Comparison of ENCODE assay signal across 2 cellular contexts in the genomic region with DNA sequence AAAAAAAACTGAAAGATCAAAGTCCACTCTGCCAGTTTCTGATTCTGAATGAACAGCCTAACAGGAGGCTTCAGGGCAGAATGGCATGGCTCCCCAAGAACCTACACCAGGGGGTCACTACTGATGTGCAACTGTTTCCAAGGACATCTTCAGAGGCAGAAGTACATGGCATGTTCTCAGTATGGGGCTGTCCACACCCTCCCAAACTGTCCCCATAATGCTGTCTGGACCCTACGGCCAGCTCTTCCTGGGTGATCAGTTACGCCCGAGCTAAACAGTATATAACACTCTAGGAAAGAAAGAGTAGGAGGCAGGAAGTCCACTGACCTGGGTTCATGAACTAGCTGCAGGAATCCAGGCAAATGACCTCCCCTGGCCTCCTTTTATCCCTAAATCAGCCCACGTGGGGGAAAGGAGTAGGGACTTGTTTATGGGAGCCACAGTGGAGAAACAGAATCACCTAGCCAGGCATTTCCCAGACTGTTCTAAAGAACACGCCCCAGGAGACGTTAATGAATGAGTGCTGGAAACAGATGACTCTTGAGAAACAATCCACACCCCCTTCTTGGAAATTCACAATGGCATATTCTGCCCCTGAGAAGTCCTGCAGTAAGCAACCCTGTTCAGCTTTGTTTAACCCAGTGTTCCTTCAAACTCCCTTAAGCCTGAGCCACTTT.
A peak's percentile ranks its signal among the peaks of the same experiment; 100 is the strongest.
TF ChIP-seq lines count a peak whose summit lies in the region.

No MANE protein-coding gene starts in this region.

TF ChIP-seq in GM12878, 131 proteins besides CTCF, POLR2A, EP300 and RAD21:
- peak; percentile 33; the same call in 1 of the 2 replicates for TF ChIP-seq ZNF384 (IDR thresholded peaks at IDR 0.05; ENCODE audit: borderline replicate concordance, low read depth, low read length)
- TF ChIP-seq, protein P1, sequence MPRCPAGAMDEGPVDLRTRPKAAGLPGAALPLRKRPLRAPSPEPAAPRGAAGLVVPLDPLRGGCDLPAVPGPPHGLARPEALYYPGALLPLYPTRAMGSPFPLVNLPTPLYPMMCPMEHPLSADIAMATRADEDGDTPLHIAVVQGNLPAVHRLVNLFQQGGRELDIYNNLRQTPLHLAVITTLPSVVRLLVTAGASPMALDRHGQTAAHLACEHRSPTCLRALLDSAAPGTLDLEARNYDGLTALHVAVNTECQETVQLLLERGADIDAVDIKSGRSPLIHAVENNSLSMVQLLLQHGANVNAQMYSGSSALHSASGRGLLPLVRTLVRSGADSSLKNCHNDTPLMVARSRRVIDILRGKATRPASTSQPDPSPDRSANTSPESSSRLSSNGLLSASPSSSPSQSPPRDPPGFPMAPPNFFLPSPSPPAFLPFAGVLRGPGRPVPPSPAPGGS (IDR thresholded peaks at IDR 0.05; ENCODE audit: borderline replicate concordance, insufficient read depth, low read depth, low read length, poor library complexity, severe bottlenecking) = no peak
- peak; percentile 57; the same call in 1 of the 2 replicates for TF ChIP-seq RFX5 (IDR thresholded peaks at IDR 0.05; ENCODE audit: low read depth, low read length)

TF ChIP-seq in HepG2, 621 proteins besides CTCF, POLR2A, EP300 and RAD21 (continues in another document):
- TF ChIP-seq SMAD9 (CRISPR knock-in tag; IDR thresholded peaks at IDR 0.05) (no peak), FOXJ3 (CRISPR knock-in tag; IDR thresholded peaks at IDR 0.05; ENCODE audit: borderline replicate concordance) (0 out of 2 replicates have a peak, but pooled peaks have one; percentile 26), ZNF569 (CRISPR knock-in tag; IDR thresholded peaks at IDR 0.05; ENCODE audit: borderline replicate concordance) (peak; percentile 63; the same call in 1 of the 2 replicates), MEIS2 (CRISPR knock-in tag; IDR thresholded peaks at IDR 0.05) (no peak), NR2F6 (IDR thresholded peaks at IDR 0.05) (peak; percentile 62; the same call in 1 of the 2 replicates), NR2F6 (CRISPR knock-in tag; IDR thresholded peaks at IDR 0.05) (peak; percentile 84), ZNF552 (CRISPR knock-in tag; IDR thresholded peaks at IDR 0.05; ENCODE audit: borderline replicate concordance) (no peak), ARHGAP35 (CRISPR knock-in tag; IDR thresholded peaks at IDR 0.05; ENCODE audit: borderline replicate concordance) (no peak), STAG1 (CRISPR knock-in tag; IDR thresholded peaks at IDR 0.05) (0 out of 2 replicates have a peak, but pooled peaks have one; percentile 11), ELF3 (CRISPR knock-in tag; IDR thresholded peaks at IDR 0.05) (peak; percentile 65), RFXANK (CRISPR knock-in tag; IDR thresholded peaks at IDR 0.05) (0 out of 2 replicates have a peak, but pooled peaks have one; percentile 17), HNF4A (CRISPR knock-in tag; IDR thresholded peaks at IDR 0.05) (peak; percentile 85), ZNF501 (CRISPR knock-in tag; IDR thresholded peaks at IDR 0.05) (peak; percentile 59; the same call in 1 of the 2 replicates), CC2D1A (CRISPR knock-in tag; IDR thresholded peaks at IDR 0.05) (no peak), ZNF264 (CRISPR knock-in tag; IDR thresholded peaks at IDR 0.05) (0 out of 2 replicates have a peak, but pooled peaks have one; percentile 61), ASH2L (IDR thresholded peaks at IDR 0.05; ENCODE audit: insufficient read length, low read depth, low read length) (peak; percentile 65), GLI4 (CRISPR knock-in tag; IDR thresholded peaks at IDR 0.05; ENCODE audit: borderline replicate concordance) (peak; percentile 72; the same call in 1 of the 2 replicates), PHB2 (IDR thresholded peaks at IDR 0.05; ENCODE audit: partially characterized antibody) (no peak), GABPA (IDR thresholded peaks at IDR 0.05; ENCODE audit: low read depth, low read length) (no peak), GABPA (CRISPR knock-in tag; IDR thresholded peaks at IDR 0.05; ENCODE audit: low read depth) (0 out of 2 replicates have a peak, but pooled peaks have one; percentile 10), CREB1 (IDR thresholded peaks at IDR 0.05) (no peak), CREB1 (CRISPR knock-in tag; IDR thresholded peaks at IDR 0.05) (0 out of 2 replicates have a peak, but pooled peaks have one; percentile 38)
- TF ChIP-seq, protein P2, sequence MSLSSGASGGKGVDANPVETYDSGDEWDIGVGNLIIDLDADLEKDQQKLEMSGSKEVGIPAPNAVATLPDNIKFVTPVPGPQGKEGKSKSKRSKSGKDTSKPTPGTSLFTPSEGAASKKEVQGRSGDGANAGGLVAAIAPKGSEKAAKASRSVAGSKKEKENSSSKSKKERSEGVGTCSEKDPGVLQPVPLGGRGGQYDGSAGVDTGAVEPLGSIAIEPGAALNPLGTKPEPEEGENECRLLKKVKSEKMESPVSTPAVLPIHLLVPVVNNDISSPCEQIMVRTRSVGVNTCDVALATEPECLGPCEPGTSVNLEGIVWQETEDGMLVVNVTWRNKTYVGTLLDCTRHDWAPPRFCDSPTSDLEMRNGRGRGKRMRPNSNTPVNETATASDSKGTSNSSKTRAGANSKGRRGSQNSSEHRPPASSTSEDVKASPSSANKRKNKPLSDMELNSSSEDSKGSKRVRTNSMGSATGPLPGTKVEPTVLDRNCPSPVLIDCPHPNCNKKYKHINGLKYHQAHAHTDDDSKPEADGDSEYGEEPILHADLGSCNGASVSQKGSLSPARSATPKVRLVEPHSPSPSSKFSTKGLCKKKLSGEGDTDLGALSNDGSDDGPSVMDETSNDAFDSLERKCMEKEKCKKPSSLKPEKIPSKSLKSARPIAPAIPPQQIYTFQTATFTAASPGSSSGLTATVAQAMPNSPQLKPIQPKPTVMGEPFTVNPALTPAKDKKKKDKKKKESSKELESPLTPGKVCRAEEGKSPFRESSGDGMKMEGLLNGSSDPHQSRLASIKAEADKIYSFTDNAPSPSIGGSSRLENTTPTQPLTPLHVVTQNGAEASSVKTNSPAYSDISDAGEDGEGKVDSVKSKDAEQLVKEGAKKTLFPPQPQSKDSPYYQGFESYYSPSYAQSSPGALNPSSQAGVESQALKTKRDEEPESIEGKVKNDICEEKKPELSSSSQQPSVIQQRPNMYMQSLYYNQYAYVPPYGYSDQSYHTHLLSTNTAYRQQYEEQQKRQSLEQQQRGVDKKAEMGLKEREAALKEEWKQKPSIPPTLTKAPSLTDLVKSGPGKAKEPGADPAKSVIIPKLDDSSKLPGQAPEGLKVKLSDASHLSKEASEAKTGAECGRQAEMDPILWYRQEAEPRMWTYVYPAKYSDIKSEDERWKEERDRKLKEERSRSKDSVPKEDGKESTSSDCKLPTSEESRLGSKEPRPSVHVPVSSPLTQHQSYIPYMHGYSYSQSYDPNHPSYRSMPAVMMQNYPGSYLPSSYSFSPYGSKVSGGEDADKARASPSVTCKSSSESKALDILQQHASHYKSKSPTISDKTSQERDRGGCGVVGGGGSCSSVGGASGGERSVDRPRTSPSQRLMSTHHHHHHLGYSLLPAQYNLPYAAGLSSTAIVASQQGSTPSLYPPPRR (CRISPR knock-in tag; IDR thresholded peaks at IDR 0.05; ENCODE audit: borderline replicate concordance) = peak; percentile 26; the same call in 1 of the 2 replicates
- TF ChIP-seq, protein P3, sequence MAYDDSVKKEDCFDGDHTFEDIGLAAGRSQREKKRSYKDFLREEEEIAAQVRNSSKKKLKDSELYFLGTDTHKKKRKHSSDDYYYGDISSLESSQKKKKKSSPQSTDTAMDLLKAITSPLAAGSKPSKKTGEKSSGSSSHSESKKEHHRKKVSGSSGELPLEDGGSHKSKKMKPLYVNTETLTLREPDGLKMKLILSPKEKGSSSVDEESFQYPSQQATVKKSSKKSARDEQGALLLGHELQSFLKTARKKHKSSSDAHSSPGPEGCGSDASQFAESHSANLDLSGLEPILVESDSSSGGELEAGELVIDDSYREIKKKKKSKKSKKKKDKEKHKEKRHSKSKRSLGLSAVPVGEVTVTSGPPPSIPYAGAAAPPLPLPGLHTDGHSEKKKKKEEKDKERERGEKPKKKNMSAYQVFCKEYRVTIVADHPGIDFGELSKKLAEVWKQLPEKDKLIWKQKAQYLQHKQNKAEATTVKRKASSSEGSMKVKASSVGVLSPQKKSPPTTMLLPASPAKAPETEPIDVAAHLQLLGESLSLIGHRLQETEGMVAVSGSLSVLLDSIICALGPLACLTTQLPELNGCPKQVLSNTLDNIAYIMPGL (CRISPR knock-in tag; IDR thresholded peaks at IDR 0.05; ENCODE audit: borderline replicate concordance in 1 of 2, low read depth in 1 of 2) = peak in 1 of 2 experiments; percentile 37; a peak in 1 of 4 replicates
- TF ChIP-seq, protein P4, sequence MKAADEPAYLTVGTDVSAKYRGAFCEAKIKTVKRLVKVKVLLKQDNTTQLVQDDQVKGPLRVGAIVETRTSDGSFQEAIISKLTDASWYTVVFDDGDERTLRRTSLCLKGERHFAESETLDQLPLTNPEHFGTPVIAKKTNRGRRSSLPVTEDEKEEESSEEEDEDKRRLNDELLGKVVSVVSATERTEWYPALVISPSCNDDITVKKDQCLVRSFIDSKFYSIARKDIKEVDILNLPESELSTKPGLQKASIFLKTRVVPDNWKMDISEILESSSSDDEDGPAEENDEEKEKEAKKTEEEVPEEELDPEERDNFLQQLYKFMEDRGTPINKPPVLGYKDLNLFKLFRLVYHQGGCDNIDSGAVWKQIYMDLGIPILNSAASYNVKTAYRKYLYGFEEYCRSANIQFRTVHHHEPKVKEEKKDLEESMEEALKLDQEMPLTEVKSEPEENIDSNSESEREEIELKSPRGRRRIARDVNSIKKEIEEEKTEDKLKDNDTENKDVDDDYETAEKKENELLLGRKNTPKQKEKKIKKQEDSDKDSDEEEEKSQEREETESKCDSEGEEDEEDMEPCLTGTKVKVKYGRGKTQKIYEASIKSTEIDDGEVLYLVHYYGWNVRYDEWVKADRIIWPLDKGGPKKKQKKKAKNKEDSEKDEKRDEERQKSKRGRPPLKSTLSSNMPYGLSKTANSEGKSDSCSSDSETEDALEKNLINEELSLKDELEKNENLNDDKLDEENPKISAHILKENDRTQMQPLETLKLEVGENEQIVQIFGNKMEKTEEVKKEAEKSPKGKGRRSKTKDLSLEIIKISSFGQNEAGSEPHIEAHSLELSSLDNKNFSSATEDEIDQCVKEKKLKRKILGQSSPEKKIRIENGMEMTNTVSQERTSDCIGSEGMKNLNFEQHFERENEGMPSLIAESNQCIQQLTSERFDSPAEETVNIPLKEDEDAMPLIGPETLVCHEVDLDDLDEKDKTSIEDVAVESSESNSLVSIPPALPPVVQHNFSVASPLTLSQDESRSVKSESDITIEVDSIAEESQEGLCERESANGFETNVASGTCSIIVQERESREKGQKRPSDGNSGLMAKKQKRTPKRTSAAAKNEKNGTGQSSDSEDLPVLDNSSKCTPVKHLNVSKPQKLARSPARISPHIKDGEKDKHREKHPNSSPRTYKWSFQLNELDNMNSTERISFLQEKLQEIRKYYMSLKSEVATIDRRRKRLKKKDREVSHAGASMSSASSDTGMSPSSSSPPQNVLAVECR (CRISPR knock-in tag; IDR thresholded peaks at IDR 0.05; ENCODE audit: borderline replicate concordance) = peak; percentile 69; the same call in 1 of the 2 replicates
- TF ChIP-seq, protein P5, sequence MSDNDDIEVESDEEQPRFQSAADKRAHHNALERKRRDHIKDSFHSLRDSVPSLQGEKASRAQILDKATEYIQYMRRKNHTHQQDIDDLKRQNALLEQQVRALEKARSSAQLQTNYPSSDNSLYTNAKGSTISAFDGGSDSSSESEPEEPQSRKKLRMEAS (IDR thresholded peaks at IDR 0.05) = peak; percentile 57
- TF ChIP-seq, protein P6, sequence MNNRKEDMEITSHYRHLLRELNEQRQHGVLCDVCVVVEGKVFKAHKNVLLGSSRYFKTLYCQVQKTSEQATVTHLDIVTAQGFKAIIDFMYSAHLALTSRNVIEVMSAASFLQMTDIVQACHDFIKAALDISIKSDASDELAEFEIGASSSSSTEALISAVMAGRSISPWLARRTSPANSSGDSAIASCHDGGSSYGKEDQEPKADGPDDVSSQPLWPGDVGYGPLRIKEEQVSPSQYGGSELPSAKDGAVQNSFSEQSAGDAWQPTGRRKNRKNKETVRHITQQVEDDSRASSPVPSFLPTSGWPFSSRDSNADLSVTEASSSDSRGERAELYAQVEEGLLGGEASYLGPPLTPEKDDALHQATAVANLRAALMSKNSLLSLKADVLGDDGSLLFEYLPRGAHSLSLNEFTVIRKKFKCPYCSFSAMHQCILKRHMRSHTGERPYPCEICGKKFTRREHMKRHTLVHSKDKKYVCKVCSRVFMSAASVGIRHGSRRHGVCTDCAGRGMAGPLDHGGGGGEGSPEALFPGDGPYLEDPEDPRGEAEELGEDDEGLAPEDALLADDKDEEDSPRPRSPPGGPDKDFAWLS (CRISPR knock-in tag; IDR thresholded peaks at IDR 0.05; ENCODE audit: borderline replicate concordance) = no peak
- TF ChIP-seq, protein P7, sequence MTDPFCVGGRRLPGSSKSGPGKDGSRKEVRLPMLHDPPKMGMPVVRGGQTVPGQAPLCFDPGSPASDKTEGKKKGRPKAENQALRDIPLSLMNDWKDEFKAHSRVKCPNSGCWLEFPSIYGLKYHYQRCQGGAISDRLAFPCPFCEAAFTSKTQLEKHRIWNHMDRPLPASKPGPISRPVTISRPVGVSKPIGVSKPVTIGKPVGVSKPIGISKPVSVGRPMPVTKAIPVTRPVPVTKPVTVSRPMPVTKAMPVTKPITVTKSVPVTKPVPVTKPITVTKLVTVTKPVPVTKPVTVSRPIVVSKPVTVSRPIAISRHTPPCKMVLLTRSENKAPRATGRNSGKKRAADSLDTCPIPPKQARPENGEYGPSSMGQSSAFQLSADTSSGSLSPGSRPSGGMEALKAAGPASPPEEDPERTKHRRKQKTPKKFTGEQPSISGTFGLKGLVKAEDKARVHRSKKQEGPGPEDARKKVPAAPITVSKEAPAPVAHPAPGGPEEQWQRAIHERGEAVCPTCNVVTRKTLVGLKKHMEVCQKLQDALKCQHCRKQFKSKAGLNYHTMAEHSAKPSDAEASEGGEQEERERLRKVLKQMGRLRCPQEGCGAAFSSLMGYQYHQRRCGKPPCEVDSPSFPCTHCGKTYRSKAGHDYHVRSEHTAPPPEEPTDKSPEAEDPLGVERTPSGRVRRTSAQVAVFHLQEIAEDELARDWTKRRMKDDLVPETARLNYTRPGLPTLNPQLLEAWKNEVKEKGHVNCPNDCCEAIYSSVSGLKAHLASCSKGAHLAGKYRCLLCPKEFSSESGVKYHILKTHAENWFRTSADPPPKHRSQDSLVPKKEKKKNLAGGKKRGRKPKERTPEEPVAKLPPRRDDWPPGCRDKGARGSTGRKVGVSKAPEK (CRISPR knock-in tag; IDR thresholded peaks at IDR 0.05; ENCODE audit: borderline replicate concordance) = 0 out of 2 replicates have a peak, but pooled peaks have one; percentile 28
- TF ChIP-seq, protein P8, sequence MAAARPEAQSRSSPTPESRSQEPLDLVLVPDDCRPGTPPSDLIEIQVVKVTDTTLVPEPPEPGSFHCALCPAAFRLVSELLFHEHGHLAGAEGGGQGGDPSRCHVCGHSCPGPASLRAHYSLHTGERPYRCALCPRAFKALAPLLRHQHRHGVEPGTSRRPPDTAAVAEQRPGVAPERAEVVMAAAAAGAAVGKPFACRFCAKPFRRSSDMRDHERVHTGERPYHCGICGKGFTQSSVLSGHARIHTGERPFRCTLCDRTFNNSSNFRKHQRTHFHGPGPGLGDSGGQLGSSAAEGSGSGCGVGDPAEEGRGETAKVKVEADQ (CRISPR knock-in tag; IDR thresholded peaks at IDR 0.05; ENCODE audit: borderline replicate concordance) = 0 out of 2 replicates have a peak, but pooled peaks have one; percentile 67
